ENCODE assay signal across 7 cellular contexts in the genomic region with DNA sequence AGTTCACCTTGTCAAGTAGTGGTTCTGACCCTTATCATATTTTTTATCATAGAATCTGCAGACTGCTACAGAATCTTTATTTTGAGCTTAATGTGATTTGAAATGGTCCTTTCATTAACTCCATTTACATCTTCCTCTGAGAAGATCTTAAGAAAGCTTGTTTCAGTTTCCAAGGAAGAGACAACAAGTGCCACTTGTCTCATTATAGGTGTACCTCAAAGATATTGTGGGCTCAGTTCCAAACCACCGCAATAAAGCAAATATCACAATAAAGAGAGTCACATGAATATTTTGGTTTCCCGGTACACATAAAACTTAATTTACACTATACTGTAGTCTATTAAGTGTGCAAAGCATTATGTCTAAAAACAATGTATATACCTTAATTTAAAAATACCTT.
"Had no signal": no experiment of that assay in that cellular context is flagged by ENCODE, and none has a peak within 500 bp of the region (broad histone marks: within the 10 kb centered on the region; RNA-seq: fewer than 3 reads in every experiment).

No MANE protein-coding gene starts in this region.

- ATAC-seq: HCT116, HepG2 had no signal

- H3K27ac Mint-ChIP-seq: HFFc6, IgD-negative memory B cell had no signal

- H3K27me3 Mint-ChIP-seq: IgD-negative memory B cell had no signal

- DNase-seq: GM23248, GOT3, H7, HFFc6 had no signal

- H3K9me3 Mint-ChIP-seq: HFFc6, IgD-negative memory B cell had no signal

- H3K36me3 Mint-ChIP-seq: IgD-negative memory B cell had no signal

- H3K4me3 Mint-ChIP-seq: HFFc6, IgD-negative memory B cell had no signal
